ENCODE assay signal across 8 cellular contexts in genomic region chr3:10248984-10249748, GRCh38. TPM values are rescaled to one million over a fixed set of nuclear protein-coding genes. Genes with fewer than 3 reads are reported as not detected.
DNase-seq lines count a peak whose midpoint lies in the region; ATAC-seq and TF ChIP-seq lines count a peak whose summit lies in the region.

No MANE protein-coding gene starts in this region.

- H3K9me3 ChIP-seq in iPS DF 6.9 (ENCODE audit: control insufficient read depth, insufficient read depth, low read length) (no peaks in the 10 kb centered on the region), smooth muscle cell (replicated peaks; ENCODE audit: low read depth) (no peaks in the 10 kb centered on the region)

- peaks cover 41% of the 10 kb centered on the region for H4K20me1 ChIP-seq in smooth muscle cell (ENCODE audit: low read depth)

- H3F3A ChIP-seq in smooth muscle cell (ENCODE audit: low read depth), result peaks cover 9% of the 10 kb centered on the region

- DNase-seq in SW480 (ENCODE audit: low spot score), result peak; percentile 6
- DNase-seq in astrocyte of the cerebellum (ENCODE audit: low read depth), result no peak
- no peak for DNase-seq in iPS DF 6.9 (ENCODE audit: low read depth, low spot score)
- DNase-seq in smooth muscle cell (lab: John Stamatoyannopoulos, UW; ENCODE audit: unreplicated experiment), result no peak
- no peak for DNase-seq in SKM-1 treated with dmso at 0.1 percent for 144 hours (lab: John Stamatoyannopoulos, UW; ENCODE audit: unreplicated experiment)

- peaks cover 13% of the 10 kb centered on the region for H3K4me1 ChIP-seq in ACC112 (ENCODE audit: control insufficient read depth, insufficient read depth, low read length, unreplicated experiment)
- 0 out of 2 replicates have a peak, but pooled peaks cover 1% of the 10 kb centered on the region for H3K4me1 ChIP-seq in iPS DF 6.9 (ENCODE audit: control insufficient read depth, insufficient read depth, low read length)
- H3K4me1 ChIP-seq in smooth muscle cell (ENCODE audit: low read depth), result peaks cover 23% of the 10 kb centered on the region

- ATAC-seq in GM21447 (IDR thresholded peaks at IDR 0.05; ENCODE audit: unreplicated experiment) (peak; percentile 33), HG02588 (IDR thresholded peaks at IDR 0.05; ENCODE audit: unreplicated experiment) (no peak)

- peak overlapping the region; percentile 87 for H3K4me2 ChIP-seq in smooth muscle cell

- H3K79me2 ChIP-seq in ACC112 (ENCODE audit: control insufficient read depth, insufficient read depth, low read length, unreplicated experiment) (peaks cover 48% of the 10 kb centered on the region), smooth muscle cell (ENCODE audit: low read depth) (peaks cover 37% of the 10 kb centered on the region)

- no peaks in the 10 kb centered on the region for H3K27me3 ChIP-seq in ACC112 (ENCODE audit: insufficient read depth, low read length)
- no peaks in the 10 kb centered on the region for H3K27me3 ChIP-seq in iPS DF 6.9 (ENCODE audit: control insufficient read depth, insufficient read depth, low read length)
- H3K27me3 ChIP-seq in smooth muscle cell (ENCODE audit: low read depth), result no peaks in the 10 kb centered on the region

- in situ Hi-C loops in astrocyte of the cerebellum (cut with HindIII; ENCODE audit: low sequenced_read_pairs), result loop anchor here (5.0 to 10.0 kb wide), 2 partner anchors 87 to 194 kb away; partner anchors contain the start of gene IRAK2

- peak overlapping the region; percentile 43 for H3K27ac ChIP-seq in ACC112 (ENCODE audit: low read depth, low read length)
- no peak overlapping the region for H3K27ac ChIP-seq in iPS DF 6.9 (ENCODE audit: low read length)
- H3K27ac ChIP-seq in smooth muscle cell (ENCODE audit: low read depth), result peak overlapping the region; percentile 10

- peaks cover 33% of the 10 kb centered on the region for H3K36me3 ChIP-seq in ACC112 (ENCODE audit: insufficient read depth, low read length)
- H3K36me3 ChIP-seq in iPS DF 6.9 (ENCODE audit: control insufficient read depth, insufficient read depth, low read length), result 0 out of 2 replicates have a peak, but pooled peaks cover 4% of the 10 kb centered on the region
- H3K36me3 ChIP-seq in smooth muscle cell (ENCODE audit: low read depth), result no peaks in the 10 kb centered on the region

- WGBS in iPS DF 6.9 (ENCODE audit: insufficient coverage, insufficient read length), result no CpG with 5 or more reads among the region's 32 CpGs
- under 1% methylated on average over 30 of the region's 32 CpGs for WGBS in smooth muscle cell (ENCODE audit: low lambda C conversion rate)

- TF ChIP-seq CTCF in astrocyte of the cerebellum (IDR thresholded peaks at IDR 0.05; ENCODE audit: low read depth, low read length, missing control alignments) (no peak), smooth muscle cell (IDR thresholded peaks at IDR 0.05; ENCODE audit: borderline replicate concordance, insufficient read depth, poor library complexity, severe bottlenecking) (no peak)

- H3K4me3 ChIP-seq in ACC112 (ENCODE audit: low read depth, low read length) (peak overlapping the region; percentile 85), astrocyte of the cerebellum (ENCODE audit: low read depth, low read length) (peak overlapping the region; percentile 57), iPS DF 6.9 (ENCODE audit: low read length) (peak overlapping the region; percentile 38; the same call in 1 of the 2 replicates), smooth muscle cell (peak overlapping the region; percentile 60)

- H3K9ac ChIP-seq in smooth muscle cell (ENCODE audit: low read depth), result peak overlapping the region; percentile 64

- H2AFZ ChIP-seq in ACC112 (ENCODE audit: low read length, unreplicated experiment), result peak overlapping the region; percentile 2
- peak overlapping the region; percentile 64 for H2AFZ ChIP-seq in smooth muscle cell (ENCODE audit: low read depth)

RNA-seq across cellular contexts. Expression of gene TATDN2, which starts 0.9 kb away (rescaled TPM):
- 10.7 and 23.6 TPM in 2 replicates for total RNA-seq in smooth muscle cell
- polyA plus RNA-seq in smooth muscle cell, result 3.3 and 7.2 TPM in 2 replicates

RNA-seq across cellular contexts. Expression of gene GHRL, which starts 43.6 kb away (rescaled TPM):
- not detected in 2 replicates for total RNA-seq in smooth muscle cell
- 0.45 and 0.76 TPM in 2 replicates for polyA plus RNA-seq in smooth muscle cell
